ENCODE assay signal across 14 cellular contexts in the genomic region with DNA sequence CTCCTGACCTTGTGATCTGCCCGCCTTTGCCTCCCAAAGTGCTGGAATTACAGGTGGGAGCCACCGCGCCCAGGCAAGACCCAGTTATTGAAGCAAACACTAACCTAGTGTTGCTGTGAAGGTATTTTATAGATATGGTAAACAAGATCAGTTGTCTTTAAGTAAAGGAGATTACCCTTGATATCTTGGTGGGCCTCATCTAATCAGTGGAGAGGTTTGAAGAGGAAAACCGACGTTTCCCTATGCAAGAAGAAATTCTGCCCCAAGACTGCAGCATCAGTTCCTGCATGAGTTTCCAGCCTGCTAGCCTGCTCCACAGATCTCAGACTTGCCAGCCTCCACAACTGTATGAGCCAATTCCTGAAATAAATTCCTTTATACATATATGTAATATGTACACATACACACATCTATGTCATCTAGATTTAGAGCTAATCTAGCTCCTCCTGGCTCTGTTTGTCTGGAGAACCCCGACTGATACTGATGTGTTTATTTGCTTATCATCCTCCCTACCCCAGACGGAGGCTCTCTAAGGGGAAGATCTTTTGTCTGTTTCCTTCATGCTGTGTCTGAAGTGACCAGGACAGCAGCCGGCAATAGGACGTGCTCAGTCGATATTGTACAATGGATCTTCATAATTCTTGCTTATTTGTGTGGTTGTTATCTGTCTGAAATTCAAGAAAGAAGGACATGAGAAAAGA.
A peak's percentile ranks its signal among the peaks of the same experiment; 100 is the strongest.
DNase-seq lines count a peak whose midpoint lies in the region; ATAC-seq and TF ChIP-seq lines count a peak whose summit lies in the region.
"Had no signal": no experiment of that assay in that cellular context is flagged by ENCODE, and none has a peak within 500 bp of the region (broad histone marks: within the 10 kb centered on the region; RNA-seq: fewer than 3 reads in every experiment).

No MANE protein-coding gene starts in this region.

- H3K4me3 Mint-ChIP-seq in GM23338, result peak overlapping the region; percentile 54; the same call in 2 of the 3 replicates
- H3K4me3 Mint-ChIP-seq in brain, result peak overlapping the region; percentile 75 to 83 (median 78)
- H3K4me3 Mint-ChIP-seq in nephron, result peak overlapping the region in 2 of 3 experiments; percentile 46 to 60

- H2AFZ ChIP-seq in GM23338, result peak overlapping the region; percentile 43

- peak; percentile 84 for DNase-seq in NCI-H1092 treated with DMSO at 0.1 percent for 48 hours (lab: John Stamatoyannopoulos, UW)
- DNase-seq in NCI-H1092 (lab: John Stamatoyannopoulos, UW), result no peak
- no peak for DNase-seq in GM23338 (ENCODE audit: low spot score)
- no peak for DNase-seq in H4 (ENCODE audit: low spot score)
- DNase-seq: KG1, spleen had no signal

- peaks cover 40% of the 10 kb centered on the region for H3K4me1 Mint-ChIP-seq in GM23338
- H3K4me1 Mint-ChIP-seq in brain, result peaks cover 56% of the 10 kb centered on the region
- peaks cover 39% of the 10 kb centered on the region for H3K4me1 Mint-ChIP-seq in nephron

- no peaks in the 10 kb centered on the region for H3K9me2 ChIP-seq in GM23338 (ENCODE audit: insufficient read depth)

- peaks cover 25% of the 10 kb centered on the region for H3K4me1 ChIP-seq in GM23338 (ENCODE audit: insufficient read depth)
- H3K4me1 ChIP-seq: adrenal gland had no signal

- 0 out of 2 replicates have a peak, but pooled peaks cover 3% of the 10 kb centered on the region for H3K36me3 ChIP-seq in GM23338 (ENCODE audit: insufficient read depth)
- H3K36me3 ChIP-seq: adrenal gland, spleen, tibial nerve had no signal

- H3K4me3 ChIP-seq in GM23338, result 0 out of 2 replicates have a peak overlapping the region, but pooled peaks have one; percentile 0
- H3K4me3 ChIP-seq: adrenal gland, spleen had no signal

- H3K36me3 Mint-ChIP-seq in GM23338 (ENCODE audit: low read depth), result peaks cover 3% of the 10 kb centered on the region; the same call in 1 of the 3 replicates
- H3K36me3 Mint-ChIP-seq in brain, result no peaks in the 10 kb centered on the region
- H3K36me3 Mint-ChIP-seq in nephron (ENCODE audit: low read depth), result no peaks in the 10 kb centered on the region

- ATAC-seq in GM23338 (peak; percentile 4; the same call in 2 of the 3 replicates), GM18870 (IDR thresholded peaks at IDR 0.05; ENCODE audit: unreplicated experiment) (no peak), HG03460 (IDR thresholded peaks at IDR 0.05; ENCODE audit: unreplicated experiment) (no peak)
- ATAC-seq: Panc1 had no signal

- H3K27ac ChIP-seq in GM23338 (ENCODE audit: low read depth), result peak overlapping the region; percentile 73; the same call in 1 of the 2 replicates
- H3K27ac ChIP-seq: 22Rv1, adrenal gland, spleen had no signal

- no peaks in the 10 kb centered on the region for H3K27me3 ChIP-seq in GM23338 (ENCODE audit: insufficient read depth)
- H3K27me3 ChIP-seq: adrenal gland, tibial nerve had no signal

- H3K27me3 Mint-ChIP-seq in GM23338 (ENCODE audit: insufficient read depth, low read depth, poor library complexity), result peaks cover 16% of the 10 kb centered on the region
- H3K27me3 Mint-ChIP-seq in brain, result peaks cover 19% of the 10 kb centered on the region
- peaks cover 51% of the 10 kb centered on the region for H3K27me3 Mint-ChIP-seq in nephron (ENCODE audit: low read depth)

- TF ChIP-seq CTCF in GM23338 (conservative IDR thresholded peaks at IDR 0.05; ENCODE audit: low read depth in 2 of 2) (no peak), brain (conservative IDR thresholded peaks at IDR 0.05) (no peak), nephron (IDR thresholded peaks at IDR 0.05; ENCODE audit: unreplicated experiment in 3 of 3) (no peak)

- H3K4me2 ChIP-seq in GM23338, result peak overlapping the region; percentile 72

- no peaks in the 10 kb centered on the region for H3F3A ChIP-seq in GM23338 (replicated peaks; ENCODE audit: low read depth)

- H3K27ac Mint-ChIP-seq in GM23338 (peak overlapping the region; percentile 14; the same call in 1 of the 2 replicates), brain (peak overlapping the region; percentile 96 to 100 (median 97)), nephron (peak overlapping the region; percentile 67 to 86 (median 84))

- H4K20me1 ChIP-seq in GM23338 (replicated peaks; ENCODE audit: insufficient read depth), result no peaks in the 10 kb centered on the region

- no peaks in the 10 kb centered on the region; the same call in 1 of the 3 replicates for H3K9me3 Mint-ChIP-seq in GM23338
- H3K9me3 Mint-ChIP-seq in brain, result peaks cover 0 to 4% (median 0%) of the 10 kb centered on the region in 5 experiments
- H3K9me3 Mint-ChIP-seq in nephron, result peaks cover 2% of the 10 kb centered on the region

- H3K79me2 ChIP-seq in GM23338 (replicated peaks; ENCODE audit: insufficient read depth), result no peaks in the 10 kb centered on the region

TF ChIP-seq in GM23338, 12 proteins besides CTCF, POLR2A, EP300 and RAD21 (continues in another document):
- no peak for TF ChIP-seq POLR2AphosphoS5 (IDR thresholded peaks at IDR 0.05; ENCODE audit: low read depth)
- TF ChIP-seq ETS1 (IDR thresholded peaks at IDR 0.05), result no peak
- TF ChIP-seq REST (IDR thresholded peaks at IDR 0.05; ENCODE audit: unreplicated experiment), result no peak
- TF ChIP-seq EZH2phosphoT487 (IDR thresholded peaks at IDR 0.05; ENCODE audit: unreplicated experiment), result no peak
- no peak for TF ChIP-seq STAT1 (IDR thresholded peaks at IDR 0.05; ENCODE audit: unreplicated experiment)
- TF ChIP-seq CREB1 (CRISPR knock-in tag; IDR thresholded peaks at IDR 0.05; ENCODE audit: low read depth), result no peak
- no peak for TF ChIP-seq JUNB (IDR thresholded peaks at IDR 0.05; ENCODE audit: unreplicated experiment)
- no peak for TF ChIP-seq NANOG (IDR thresholded peaks at IDR 0.05; ENCODE audit: borderline replicate concordance)
- TF ChIP-seq ZNF114 (CRISPR knock-in tag; IDR thresholded peaks at IDR 0.05), result no peak
- TF ChIP-seq ZNF331 (CRISPR knock-in tag; IDR thresholded peaks at IDR 0.05; ENCODE audit: low read depth), result no peak

Comparison
In these comparisons a context has a peak if more than half of its experiments do, and no peak if none do; other contexts are left out.
1. H3K27ac Mint-ChIP-seq: peak in every context shown above with its lines; median percentile 97 in brain; 84 in nephron; 14 in GM23338.